In genomic region chr12:8960185-8960584, GRCh38 we compare ENCODE assay signal across 18 cellular contexts. TPM values are rescaled to one million over a fixed set of nuclear protein-coding genes. Genes with fewer than 3 reads are reported as not detected.
DNase-seq lines count a peak whose midpoint lies in the region; ATAC-seq and TF ChIP-seq lines count a peak whose summit lies in the region.
"Had no signal": no experiment of that assay in that cellular context is flagged by ENCODE, and none has a peak within 500 bp of the region (broad histone marks: within the 10 kb centered on the region; RNA-seq: fewer than 3 reads in every experiment).

No MANE protein-coding gene starts in this region.

- DNase-seq in activated CD4-positive, alpha-beta T cell treated with anti-CD3 and anti-CD28 coated beads for 36 hours = no peak
- no peak for DNase-seq in activated CD4-positive, alpha-beta T cell treated with anti-CD3 and anti-CD28 coated beads, Interleukin-2, amount 50 U/mL, for 48 hours
- DNase-seq in CD4-positive, alpha-beta T cell = no peak
- no peak for DNase-seq in activated CD8-positive, alpha-beta T cell treated with anti-CD3 and anti-CD28 coated beads, Interleukin-2, amount 10 ng/mL, durations not matched to agents 7 days and 5 days
- DNase-seq in effector memory CD8-positive, alpha-beta T cell = no peak
- no peak for DNase-seq in activated CD4-positive, alpha-beta T cell treated with anti-CD3 and anti-CD28 coated beads for 1 hour
- DNase-seq: 8988T, DMS53, IMR-90, NCI-H1930, NCI-H2171, NCI-H446 treated with DMSO at 0.1 percent for 48 hours, NCI-H748 treated with DMSO at 0.1 percent for 48 hours, PC-9 had no signal

- intact Hi-C loops in activated CD4-positive, alpha-beta T cell treated with anti-CD3 and anti-CD28 coated beads for 36 hours (cut with DNase I, micrococcal nuclease) = no loop called here
- intact Hi-C loops in CD4-positive, alpha-beta T cell (cut with DNase I, micrococcal nuclease) = no loop called here

- H3K9me3 ChIP-seq in CD4-positive, alpha-beta T cell (ENCODE audit: control insufficient read depth, low read length) = no peaks in the 10 kb centered on the region

- H3K27ac Mint-ChIP-seq in activated CD4-positive, alpha-beta T cell treated with anti-CD3 and anti-CD28 coated beads for 36 hours = peak overlapping the region; percentile 23
- H3K27ac Mint-ChIP-seq in CD4-positive, alpha-beta T cell = peak overlapping the region; percentile 93
- H3K27ac Mint-ChIP-seq in activated CD8-positive, alpha-beta T cell treated with anti-CD3 and anti-CD28 coated beads, Interleukin-2, amount 10 ng/mL, durations not matched to agents 7 days and 5 days = no peak overlapping the region
- peak overlapping the region in 1 of 2 donors; percentile 75 for H3K27ac Mint-ChIP-seq in effector memory CD8-positive, alpha-beta T cell

- CTCF ChIA-PET in activated CD4-positive, alpha-beta T cell treated with anti-CD3 and anti-CD28 coated beads for 36 hours (lab: Charles Lee) = interaction anchor here (0.6 to 4.0 kb wide), 5 partner anchors 9 to 108 kb away, joined by 3 to 20 read pairs (median 6); partner anchors contain the start of gene M6PR
- CTCF ChIA-PET in CD4-positive, alpha-beta T cell (lab: Charles Lee) = interaction anchor here (0.9 to 1.5 kb wide), 3 partner anchors 10 to 90 kb away, joined by 3 to 5 read pairs (median 4); partner anchors contain the start of gene M6PR
- CTCF ChIA-PET in activated CD8-positive, alpha-beta T cell treated with anti-CD3 and anti-CD28 coated beads, Interleukin-2, amount 10 ng/mL, durations not matched to agents 7 days and 5 days (lab: Charles Lee) = interaction anchor here (1.7 to 2.0 kb wide), 2 partner anchors 11 to 90 kb away, joined by 5 read pairs; partner anchors contain the start of gene M6PR

- H3K4me1 Mint-ChIP-seq in activated CD4-positive, alpha-beta T cell treated with anti-CD3 and anti-CD28 coated beads for 36 hours = peaks cover 61% of the 10 kb centered on the region
- H3K4me1 Mint-ChIP-seq in CD4-positive, alpha-beta T cell (ENCODE audit: low read depth) = peaks cover 74% of the 10 kb centered on the region
- peaks cover 9% of the 10 kb centered on the region for H3K4me1 Mint-ChIP-seq in activated CD8-positive, alpha-beta T cell treated with anti-CD3 and anti-CD28 coated beads, Interleukin-2, amount 10 ng/mL, durations not matched to agents 7 days and 5 days (ENCODE audit: low read depth)
- peaks cover 33 to 41% of the 10 kb centered on the region in 2 donors for H3K4me1 Mint-ChIP-seq in effector memory CD8-positive, alpha-beta T cell (ENCODE audit: low read depth in 2 of 2)

- no peak for TF ChIP-seq CTCF in CD4-positive, alpha-beta T cell (IDR thresholded peaks at IDR 0.05)

- peaks cover 19% of the 10 kb centered on the region for H3K36me3 Mint-ChIP-seq in activated CD4-positive, alpha-beta T cell treated with anti-CD3 and anti-CD28 coated beads for 36 hours (ENCODE audit: low read depth)
- H3K36me3 Mint-ChIP-seq in CD4-positive, alpha-beta T cell (ENCODE audit: low read depth) = peaks cover 47% of the 10 kb centered on the region
- peaks cover 19% of the 10 kb centered on the region for H3K36me3 Mint-ChIP-seq in activated CD8-positive, alpha-beta T cell treated with anti-CD3 and anti-CD28 coated beads, Interleukin-2, amount 10 ng/mL, durations not matched to agents 7 days and 5 days (ENCODE audit: low read depth)
- H3K36me3 Mint-ChIP-seq in effector memory CD8-positive, alpha-beta T cell (ENCODE audit: insufficient read depth) = no peaks in the 10 kb centered on the region

- no peaks in the 10 kb centered on the region for H3K27me3 ChIP-seq in CD4-positive, alpha-beta T cell (ENCODE audit: control insufficient read depth, insufficient read depth, low read length)
- H3K27me3 ChIP-seq: BLaER1 treated with 17β-estradiol and CSF1 and Interleukin-3, amounts not matched to agents 10 nM and 100 nM had no signal

- POLR2A ChIA-PET in activated CD4-positive, alpha-beta T cell treated with anti-CD3 and anti-CD28 coated beads for 36 hours (lab: Charles Lee) = no interaction called here
- POLR2A ChIA-PET in CD4-positive, alpha-beta T cell (lab: Charles Lee) = interaction anchor here (0.7 to 3.9 kb wide), 10 partner anchors 9 to 77 kb away, joined by 3 to 32 read pairs (median 4); partner anchors contain the start of gene M6PR
- POLR2A ChIA-PET in activated CD8-positive, alpha-beta T cell treated with anti-CD3 and anti-CD28 coated beads, Interleukin-2, amount 10 ng/mL, durations not matched to agents 7 days and 5 days (lab: Charles Lee) = no interaction called here

- peak; percentile 82 for ATAC-seq in activated CD4-positive, alpha-beta T cell treated with anti-CD3 and anti-CD28 coated beads for 36 hours
- peak; percentile 97 for ATAC-seq in CD4-positive, alpha-beta T cell (ENCODE audit: poor library complexity)
- ATAC-seq in activated CD8-positive, alpha-beta T cell treated with anti-CD3 and anti-CD28 coated beads, Interleukin-2, amount 10 ng/mL, durations not matched to agents 7 days and 5 days = peak; percentile 47
- ATAC-seq in effector memory CD8-positive, alpha-beta T cell (replicated peaks) = peak; percentile 69
- ATAC-seq in HG02623 (IDR thresholded peaks at IDR 0.05; ENCODE audit: unreplicated experiment) = no peak
- ATAC-seq in GM21367 (IDR thresholded peaks at IDR 0.05; ENCODE audit: unreplicated experiment) = no peak

- peak overlapping the region; percentile 47 for H3K27ac ChIP-seq in CD4-positive, alpha-beta T cell (ENCODE audit: low read depth, low read length)
- H3K27ac ChIP-seq: BLaER1 treated with 17β-estradiol and CSF1 and Interleukin-3, amounts not matched to agents 10 nM and 100 nM; PC-9 had no signal

- H3K9me3 Mint-ChIP-seq in activated CD4-positive, alpha-beta T cell treated with anti-CD3 and anti-CD28 coated beads for 36 hours (ENCODE audit: low read depth) = peaks cover 10% of the 10 kb centered on the region
- no peaks in the 10 kb centered on the region for H3K9me3 Mint-ChIP-seq in CD4-positive, alpha-beta T cell
- peaks cover 8% of the 10 kb centered on the region for H3K9me3 Mint-ChIP-seq in activated CD8-positive, alpha-beta T cell treated with anti-CD3 and anti-CD28 coated beads, Interleukin-2, amount 10 ng/mL, durations not matched to agents 7 days and 5 days (ENCODE audit: insufficient read depth)
- peaks cover 0 to 6% of the 10 kb centered on the region in 2 donors for H3K9me3 Mint-ChIP-seq in effector memory CD8-positive, alpha-beta T cell

- H3K27me3 Mint-ChIP-seq in activated CD4-positive, alpha-beta T cell treated with anti-CD3 and anti-CD28 coated beads for 36 hours = no peaks in the 10 kb centered on the region
- no peaks in the 10 kb centered on the region for H3K27me3 Mint-ChIP-seq in CD4-positive, alpha-beta T cell
- H3K27me3 Mint-ChIP-seq in activated CD8-positive, alpha-beta T cell treated with anti-CD3 and anti-CD28 coated beads, Interleukin-2, amount 10 ng/mL, durations not matched to agents 7 days and 5 days (ENCODE audit: low read depth) = no peaks in the 10 kb centered on the region
- H3K27me3 Mint-ChIP-seq in effector memory CD8-positive, alpha-beta T cell = no peaks in the 10 kb centered on the region

- no peak overlapping the region for H3K4me3 Mint-ChIP-seq in activated CD4-positive, alpha-beta T cell treated with anti-CD3 and anti-CD28 coated beads for 36 hours
- H3K4me3 Mint-ChIP-seq in CD4-positive, alpha-beta T cell = peak overlapping the region; percentile 65
- no peak overlapping the region for H3K4me3 Mint-ChIP-seq in activated CD8-positive, alpha-beta T cell treated with anti-CD3 and anti-CD28 coated beads, Interleukin-2, amount 10 ng/mL, durations not matched to agents 7 days and 5 days
- H3K4me3 Mint-ChIP-seq in effector memory CD8-positive, alpha-beta T cell = peak overlapping the region; percentile 1 to 33

RNA-seq across cellular contexts. Expression of gene M6PR, which starts 10.7 kb away (rescaled TPM):
- 100 to 1,000 TPM; 146 to 179 TPM for total RNA-seq in activated CD4-positive, alpha-beta T cell treated with anti-CD3 and anti-CD28 coated beads for 36 hours
- total RNA-seq in CD4-positive, alpha-beta T cell = 10 to 100 TPM; 53.4 to 55.8 TPM
- total RNA-seq in activated CD8-positive, alpha-beta T cell treated with anti-CD3 and anti-CD28 coated beads, Interleukin-2, amount 10 ng/mL, durations not matched to agents 7 days and 5 days = 100 to 1,000 TPM; 170 to 201 TPM

RNA-seq across cellular contexts. Expression of gene KLRG1, which starts 29.2 kb away (rescaled TPM):
- 1 to 10 TPM; 2.3 to 2.7 TPM for total RNA-seq in activated CD4-positive, alpha-beta T cell treated with anti-CD3 and anti-CD28 coated beads for 36 hours
- 10 to 100 TPM in 1 of 2 experiments, 1 to 10 TPM in 1; 8.4 to 10.5 TPM for total RNA-seq in CD4-positive, alpha-beta T cell
- total RNA-seq in activated CD8-positive, alpha-beta T cell treated with anti-CD3 and anti-CD28 coated beads, Interleukin-2, amount 10 ng/mL, durations not matched to agents 7 days and 5 days = 1 to 10 TPM; 4.3 to 4.6 TPM
- total RNA-seq: HT-29 had no signal

RNA-seq across cellular contexts. Expression of gene PHC1, which starts 45.9 kb away (rescaled TPM):
- total RNA-seq in activated CD4-positive, alpha-beta T cell treated with anti-CD3 and anti-CD28 coated beads for 36 hours = 10 to 100 TPM; 17.1 to 21.9 TPM
- total RNA-seq in CD4-positive, alpha-beta T cell = 10 to 100 TPM; 46.6 to 47.2 TPM
- 10 to 100 TPM; 12.3 to 12.9 TPM for total RNA-seq in activated CD8-positive, alpha-beta T cell treated with anti-CD3 and anti-CD28 coated beads, Interleukin-2, amount 10 ng/mL, durations not matched to agents 7 days and 5 days

Comparison
In these comparisons a context has a peak if more than half of its experiments do, and no peak if none do; other contexts are left out.
1. ATAC-seq: peak in activated CD4-positive, alpha-beta T cell treated with anti-CD3 and anti-CD28 coated beads for 36 hours (single experiment), CD4-positive, alpha-beta T cell (single experiment), activated CD8-positive, alpha-beta T cell treated with anti-CD3 and anti-CD28 coated beads, Interleukin-2, amount 10 ng/mL, durations not matched to agents 7 days and 5 days (single experiment) and effector memory CD8-positive, alpha-beta T cell (single experiment); none in HG02623 (single experiment) and GM21367 (single experiment).
2. H3K4me3 Mint-ChIP-seq: peak in CD4-positive, alpha-beta T cell (single experiment) and effector memory CD8-positive, alpha-beta T cell (2 of 2); none in activated CD4-positive, alpha-beta T cell treated with anti-CD3 and anti-CD28 coated beads for 36 hours (single experiment) and activated CD8-positive, alpha-beta T cell treated with anti-CD3 and anti-CD28 coated beads, Interleukin-2, amount 10 ng/mL, durations not matched to agents 7 days and 5 days (single experiment).